In the genomic region with DNA sequence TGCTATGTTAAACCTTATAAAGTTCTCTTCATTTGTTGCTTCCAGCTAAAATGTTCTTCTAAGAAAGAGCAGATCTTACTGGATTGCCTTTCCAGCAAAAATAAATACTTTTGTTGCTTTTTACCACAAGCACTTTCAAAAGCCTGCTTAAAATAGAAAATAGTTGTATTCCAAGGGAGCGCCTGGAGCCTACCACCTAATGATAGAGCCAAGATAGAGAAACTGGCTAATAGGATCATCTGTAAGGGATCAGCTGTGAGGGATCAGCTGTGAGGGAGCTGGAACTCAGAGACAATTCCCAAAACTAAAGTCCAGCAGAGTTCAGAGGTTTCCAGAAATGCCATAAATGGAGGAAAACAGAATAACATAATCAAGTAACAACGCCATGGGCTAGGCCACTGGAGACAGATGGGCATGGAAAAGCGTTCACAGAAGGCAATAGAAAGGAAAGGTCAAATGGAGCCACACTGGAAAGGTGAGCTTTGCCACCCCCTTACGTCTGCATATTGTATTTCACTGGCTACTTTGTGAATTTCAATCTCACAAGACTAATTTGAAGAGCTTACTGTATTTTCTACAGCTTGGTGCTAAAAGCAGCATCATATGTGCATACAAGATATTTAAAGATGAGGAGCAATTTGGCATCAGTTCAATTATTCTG, we compare ENCODE assay signal across 24 cellular contexts.
DNase-seq lines count a peak whose midpoint lies in the region; FAIRE-seq and TF ChIP-seq lines count a peak whose summit lies in the region.
"Had no signal": no experiment of that assay in that cellular context is flagged by ENCODE, and none has a peak within 500 bp of the region (broad histone marks: within the 10 kb centered on the region; RNA-seq: fewer than 3 reads in every experiment).

No MANE protein-coding gene starts in this region.

- H2AK5ac ChIP-seq in H1 (ENCODE audit: low read depth, low read length) = no peak overlapping the region

- H3K27me3 Mint-ChIP-seq in MCF 10A (ENCODE audit: insufficient read depth, unreplicated experiment) = no peaks in the 10 kb centered on the region
- H3K27me3 Mint-ChIP-seq in T-helper 2 cell treated with Interferon-gamma antibody and Interleukin-4, amounts not matched to agents 5 μg/mL and 100 μg/mL, for 36 hours (ENCODE audit: low read depth) = no peaks in the 10 kb centered on the region

- H4K5ac ChIP-seq in H1 (ENCODE audit: insufficient read length, low read depth, low read length) = no peak overlapping the region

- DNase-seq in MCF 10A (ENCODE audit: unreplicated experiment) (peak; percentile 13), breast epithelium (ENCODE audit: low spot score in 2 of 2) (no peak), NCI-H146 (lab: John Stamatoyannopoulos, UW) (peak; percentile 24), H1 (ENCODE audit: low read depth in 1 of 2, low spot score in 2 of 2) (no peak), RWPE1 (ENCODE audit: low spot score) (no peak), lower leg skin (ENCODE audit: low spot score in 2 of 2) (no peak)
- no peak for DNase-seq in T-helper 2 cell treated with Interferon-gamma antibody and Interleukin-4, amounts not matched to agents 5 μg/mL and 100 μg/mL, for 36 hours (ENCODE audit: low spot score)
- DNase-seq: activated CD4-positive, alpha-beta memory T cell treated with anti-CD3 and anti-CD28 coated beads for 36 hours; activated effector memory CD4-positive, alpha-beta T cell treated with Interleukin-2 at 50 U/mL for 16 hours; CD4-positive, alpha-beta T cell; DMS79; effector memory CD4-positive, alpha-beta T cell; esophagus squamous epithelium; NCI-H1694 treated with DMSO at 0.1 percent for 48 hours; RPMI8226; stimulated activated CD4-positive, alpha-beta T cell treated with anti-CD3 and anti-CD28 coated beads, Interleukin-1b, Interleukin-23, amount 100 ng/mL, for 48 hours; T-helper 9 cell had no signal

- H3K27ac ChIP-seq in breast epithelium = no peak overlapping the region
- no peak overlapping the region for H3K27ac ChIP-seq in H1 (ENCODE audit: low read depth, low read length)
- H3K27ac ChIP-seq in RWPE1 = no peak overlapping the region
- H3K27ac ChIP-seq: esophagus squamous epithelium, neutrophil, skin epidermis had no signal

- no peak overlapping the region for H2AFZ ChIP-seq in H1 (ENCODE audit: low read length)

- no peaks in the 10 kb centered on the region for H3K23me2 ChIP-seq in H1 (ENCODE audit: low read depth, low read length)

- H3K14ac ChIP-seq in H1 (ENCODE audit: insufficient read length) = no peak overlapping the region

- H3K4me1 ChIP-seq in breast epithelium = no peaks in the 10 kb centered on the region
- H3K4me1 ChIP-seq in H1 (replicated peaks in 1 of 4; ENCODE audit: control insufficient read depth in 3 of 4, insufficient read depth in 4 of 4, low read length in 3 of 4) = no peaks in the 10 kb centered on the region

- peaks cover under 1% of the 10 kb centered on the region for H3K9me3 Mint-ChIP-seq in MCF 10A (ENCODE audit: unreplicated experiment)
- H3K9me3 Mint-ChIP-seq in T-helper 2 cell treated with Interferon-gamma antibody and Interleukin-4, amounts not matched to agents 5 μg/mL and 100 μg/mL, for 36 hours = peaks cover 6% of the 10 kb centered on the region

- no peaks in the 10 kb centered on the region for H3K4me1 Mint-ChIP-seq in MCF 10A (ENCODE audit: insufficient read depth, unreplicated experiment)
- no peaks in the 10 kb centered on the region for H3K4me1 Mint-ChIP-seq in T-helper 2 cell treated with Interferon-gamma antibody and Interleukin-4, amounts not matched to agents 5 μg/mL and 100 μg/mL, for 36 hours (ENCODE audit: low read depth)
- H3K4me1 Mint-ChIP-seq: brain, WTC11 had no signal

- H3K27me3 ChIP-seq in breast epithelium (no peaks in the 10 kb centered on the region), H1 (replicated peaks in 1 of 4; ENCODE audit: control insufficient read depth in 3 of 4, extremely low read depth in 1 of 4, insufficient read depth in 3 of 4, low read length in 3 of 4) (no peaks in the 10 kb centered on the region)
- H3K27me3 ChIP-seq: esophagus squamous epithelium, neutrophil had no signal

- no peak overlapping the region for H3K4ac ChIP-seq in H1 (replicated peaks; ENCODE audit: insufficient read length, low read depth, low read length)

- TF ChIP-seq POLR2A in breast epithelium (IDR thresholded peaks at IDR 0.05) = no peak
- no peak for TF ChIP-seq POLR2A in H1 (IDR thresholded peaks at IDR 0.05; ENCODE audit: control extremely low read depth in 1 of 2, low read depth in 2 of 2, low read length in 2 of 2)
- TF ChIP-seq POLR2A in lower leg skin (IDR thresholded peaks at IDR 0.05) = no peak

- FAIRE-seq in H1 (lab: Jason Lieb, UNC) = no peak
- FAIRE-seq: GM12892, keratinocyte had no signal

- no peak overlapping the region for H2BK120ac ChIP-seq in H1 (replicated peaks; ENCODE audit: low read depth, low read length)

- WGBS in H1 (ENCODE audit: extremely low coverage in 1 of 2, insufficient coverage in 1 of 2, insufficient read length in 1 of 2, insufficient replicate concordance in 2 of 2, low coverage in 1 of 2, low lambda C conversion rate in 2 of 2, missing lambda C conversion rate in 1 of 2), 2 experiments = 78% methylated on average over 4 of the region's 4 CpGs; no CpG with 5 or more reads in 1 of the 2 experiments
- WGBS in lower leg skin, 2 donors = 71 to 82% methylated on average over 4 of the region's 4 CpGs

- no peaks in the 10 kb centered on the region for H3K79me2 ChIP-seq in H1 (ENCODE audit: control insufficient read depth in 1 of 2, insufficient read depth in 2 of 2, low read length in 2 of 2)

- H2BK5ac ChIP-seq in H1 (ENCODE audit: low read depth, low read length) = no peak overlapping the region

- TF ChIP-seq CTCF in MCF 10A (IDR thresholded peaks at IDR 0.05; ENCODE audit: unreplicated experiment) (no peak), breast epithelium (IDR thresholded peaks at IDR 0.05) (no peak), H1 (IDR thresholded peaks at IDR 0.05; ENCODE audit: control extremely low read depth in 1 of 3, insufficient read depth in 1 of 3, low read depth in 1 of 3, low read length in 3 of 3) (peak in 1 of 3 experiments; percentile 13; a peak in 2 of 4 replicates), RWPE1 (conservative IDR thresholded peaks at IDR 0.05; ENCODE audit: low read depth) (no peak), lower leg skin (IDR thresholded peaks at IDR 0.05) (no peak)

- no peak overlapping the region for H3K56ac ChIP-seq in H1 (replicated peaks; ENCODE audit: insufficient read length, low read depth, low read length)

- H3K36me3 ChIP-seq in breast epithelium (no peaks in the 10 kb centered on the region), H1 (ENCODE audit: control insufficient read depth in 2 of 4, insufficient read depth in 4 of 4, low read length in 3 of 4) (no peaks in the 10 kb centered on the region)
- H3K36me3 ChIP-seq: esophagus squamous epithelium, neutrophil had no signal

- no peak overlapping the region for H2BK12ac ChIP-seq in H1 (ENCODE audit: low read depth, low read length)

- H3K79me1 ChIP-seq in H1 (ENCODE audit: low read depth, low read length) = no peaks in the 10 kb centered on the region

- H3K4me3 Mint-ChIP-seq in MCF 10A (ENCODE audit: unreplicated experiment) = no peak overlapping the region
- no peak overlapping the region for H3K4me3 Mint-ChIP-seq in T-helper 2 cell treated with Interferon-gamma antibody and Interleukin-4, amounts not matched to agents 5 μg/mL and 100 μg/mL, for 36 hours
- H3K4me3 Mint-ChIP-seq: activated CD4-positive, alpha-beta memory T cell treated with anti-CD3 and anti-CD28 coated beads for 36 hours; brain; CD4-positive, alpha-beta T cell; WTC11 had no signal

- H3K27ac Mint-ChIP-seq in MCF 10A (ENCODE audit: low read depth, unreplicated experiment) = no peak overlapping the region
- no peak overlapping the region for H3K27ac Mint-ChIP-seq in T-helper 2 cell treated with Interferon-gamma antibody and Interleukin-4, amounts not matched to agents 5 μg/mL and 100 μg/mL, for 36 hours
- H3K27ac Mint-ChIP-seq: activated CD4-positive, alpha-beta memory T cell treated with anti-CD3 and anti-CD28 coated beads for 36 hours; CD4-positive, alpha-beta T cell; WTC11 had no signal

- TF ChIP-seq RAD21 in H1 (IDR thresholded peaks at IDR 0.05 in 1 of 2, conservative IDR thresholded peaks at IDR 0.05 in 1 of 2; ENCODE audit: low read depth in 2 of 2, low read length in 2 of 2) = peak; percentile 38 to 55

- no peak overlapping the region for H3K23ac ChIP-seq in H1 (ENCODE audit: insufficient read length)

- H3K36me3 Mint-ChIP-seq in MCF 10A (ENCODE audit: insufficient read depth, unreplicated experiment) = no peaks in the 10 kb centered on the region
- H3K36me3 Mint-ChIP-seq in T-helper 2 cell treated with Interferon-gamma antibody and Interleukin-4, amounts not matched to agents 5 μg/mL and 100 μg/mL, for 36 hours (ENCODE audit: low read depth) = no peaks in the 10 kb centered on the region
- H3K36me3 Mint-ChIP-seq: WTC11 had no signal

- intact Hi-C loops in MCF 10A (cut with micrococcal nuclease) (loop anchor here (1.0 kb wide), 1 partner anchor 301 kb away; no protein-coding TSS in a partner anchor), breast epithelium (cut with DNase I; ENCODE audit: low total_unique reads) (no loop called here), lower leg skin (cut with DNase I; ENCODE audit: low total_unique reads) (no loop called here)

- H4K91ac ChIP-seq in H1 (replicated peaks; ENCODE audit: insufficient read length, low read length) = no peak overlapping the region

- no peak overlapping the region for H3K18ac ChIP-seq in H1 (ENCODE audit: extremely low read depth, low read length)

- no peaks in the 10 kb centered on the region for H4K20me1 ChIP-seq in H1 (replicated peaks in 1 of 2; ENCODE audit: control insufficient read depth in 1 of 2, insufficient read depth in 2 of 2, low read length in 2 of 2)

- no peak overlapping the region for H2BK20ac ChIP-seq in H1 (ENCODE audit: low read length)

- CTCF ChIA-PET in MCF 10A (lab: Yijun Ruan, JAX) (interaction anchor here (0.5 to 2.1 kb wide), 8 partner anchors 84 to 652 kb away, joined by 3 to 9 read pairs (median 4); no protein-coding TSS in a partner anchor), H1 (lab: Charles Lee; ENCODE audit: partially characterized antibody) (interaction anchor here (0.6 to 3.8 kb wide), 20 partner anchors 8 to 911 kb away, joined by 3 to 17 read pairs (median 3); no protein-coding TSS in a partner anchor), RWPE1 (lab: Yijun Ruan, JAX) (interaction anchor here (0.6 kb wide), 2 partner anchors 251 to 482 kb away, joined by 3 read pairs; no protein-coding TSS in a partner anchor)

- TF ChIP-seq EP300 in H1 (IDR thresholded peaks at IDR 0.05; ENCODE audit: borderline replicate concordance in 1 of 2, low read depth in 2 of 2, low read length in 2 of 2) = no peak

- no peak overlapping the region for H3K4me3 ChIP-seq in breast epithelium
- H3K4me3 ChIP-seq in H1 (ENCODE audit: extremely low read depth in 1 of 4, insufficient read depth in 2 of 4, low read depth in 3 of 4, low read length in 4 of 4) = no peak overlapping the region
- no peak overlapping the region for H3K4me3 ChIP-seq in lower leg skin (ENCODE audit: low read depth, poor library complexity, severe bottlenecking)
- H3K4me3 ChIP-seq: esophagus squamous epithelium, lung, skin epidermis had no signal

- no peak overlapping the region for H4K8ac ChIP-seq in H1 (ENCODE audit: extremely low read depth, insufficient read depth, low read length)

- no peak overlapping the region for H3K9ac ChIP-seq in H1 (replicated peaks in 1 of 4; ENCODE audit: extremely low read depth in 1 of 4, low read depth in 3 of 4, low read length in 3 of 4)

- no TSS peak for BruUV-seq in MCF 10A (replicated peaks; lab: Mats Ljungman, UMichigan)

- no peak overlapping the region for H3K4me2 ChIP-seq in H1 (ENCODE audit: insufficient read depth in 1 of 2, low read depth in 2 of 2, low read length in 2 of 2)

- no peak overlapping the region for H2BK15ac ChIP-seq in H1 (ENCODE audit: low read length)

- POLR2A ChIA-PET in MCF 10A (lab: Yijun Ruan, JAX) (no interaction called here), H1 (lab: Charles Lee; ENCODE audit: partially characterized antibody) (interaction anchor here (0.5 kb wide), 1 partner anchor 162 kb away, joined by 3 read pairs; no protein-coding TSS in a partner anchor), RWPE1 (lab: Yijun Ruan, JAX; ENCODE audit: low non-redundant PET) (no interaction called here)

- H3K9me3 ChIP-seq in breast epithelium (peaks cover 0 to 7% of the 10 kb centered on the region in 2 donors), H1 (ENCODE audit: insufficient read depth in 2 of 2, low read depth in 1 of 2, low read length in 1 of 2) (no peaks in the 10 kb centered on the region)
- H3K9me3 ChIP-seq: neutrophil had no signal

Comparison
In these comparisons a context has a peak if more than half of its experiments do, and no peak if none do; other contexts are left out.
1. DNase-seq: peak in MCF 10A (single experiment) and NCI-H146 (single experiment); none in breast epithelium (0 of 2), H1 (0 of 2), RWPE1 (single experiment), T-helper 2 cell treated with Interferon-gamma antibody and Interleukin-4, amounts not matched to agents 5 μg/mL and 100 μg/mL, for 36 hours (single experiment) and lower leg skin (0 of 2).